19 cellular contexts compared by ENCODE assay signal in the genomic region with DNA sequence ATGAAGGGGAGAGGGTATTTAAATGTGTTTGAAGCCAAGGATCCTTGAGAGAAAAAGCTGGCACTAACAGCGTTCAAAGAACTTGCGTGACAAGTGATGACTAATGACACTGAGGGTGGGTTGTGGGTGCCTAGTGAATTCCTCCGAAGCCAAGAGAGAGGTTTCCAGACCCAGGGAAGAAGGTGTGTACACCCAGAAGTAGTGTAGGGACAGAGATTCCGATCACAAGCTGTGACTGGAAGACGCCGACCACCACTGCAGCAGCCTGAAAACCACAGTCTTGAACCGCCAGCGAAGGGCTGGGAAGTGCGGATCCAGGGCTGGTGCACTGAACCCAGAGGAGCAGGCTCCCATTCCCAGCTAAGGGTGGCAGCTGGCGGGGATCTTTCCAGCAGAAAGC.
"Had no signal": no experiment of that assay in that cellular context is flagged by ENCODE, and none has a peak within 500 bp of the region (broad histone marks: within the 10 kb centered on the region; RNA-seq: fewer than 3 reads in every experiment).

No MANE protein-coding gene starts in this region.

- H3K4me3 ChIP-seq: mucosa of descending colon, thyroid gland had no signal

- H3K36me3 ChIP-seq: brain microvascular endothelial cell, thyroid gland had no signal

- H3K4me1 Mint-ChIP-seq: activated CD4-positive, alpha-beta T cell treated with anti-CD3 and anti-CD28 coated beads, Interleukin-2, amount 10 ng/mL, durations not matched to agents 7 days and 5 days had no signal

- H3K9ac ChIP-seq: parathyroid adenoma had no signal

- H3K9me3 ChIP-seq: mucosa of descending colon, neutrophil, thyroid gland had no signal

- H3K27me3 ChIP-seq: brain microvascular endothelial cell, foreskin keratinocyte, neutrophil, thyroid gland had no signal

- DNase-seq: activated CD4-positive, alpha-beta T cell treated with anti-CD3 and anti-CD28 coated beads, Interleukin-2, amount 10 ng/mL, durations not matched to agents 7 days and 5 days; activated CD8-positive, alpha-beta memory T cell treated with anti-CD3 and anti-CD28 coated beads for 24 hours; activated naive CD8-positive, alpha-beta T cell treated with anti-CD3 and anti-CD28 coated beads for 36 hours; amygdala; brain microvascular endothelial cell; effector CD8-positive, alpha-beta T cell; foreskin keratinocyte; left colon; mucosa of descending colon; naive thymus-derived CD8-positive, alpha-beta T cell; stimulated activated CD4-positive, alpha-beta T cell treated with anti-CD3 and anti-CD28 coated beads, Interleukin-2, amount 100 ng/mL, for 48 hours; thyroid gland had no signal

- ATAC-seq: foreskin keratinocyte; left colon; mucosa of descending colon; naive thymus-derived CD8-positive, alpha-beta T cell; stimulated activated memory B cell treated with anti-CD40 and anti-IgM and Interleukin-4, amounts not matched to agents 10 μg/mL and 1 μg/mL and 100 μg/mL, for 72 hours had no signal

- H3K27me3 Mint-ChIP-seq: activated CD4-positive, alpha-beta T cell treated with anti-CD3 and anti-CD28 coated beads, Interleukin-2, amount 10 ng/mL, durations not matched to agents 7 days and 5 days; activated naive CD8-positive, alpha-beta T cell treated with anti-CD3 and anti-CD28 coated beads for 36 hours; naive thymus-derived CD8-positive, alpha-beta T cell; stimulated activated memory B cell treated with anti-CD40 and anti-IgM and Interleukin-4, amounts not matched to agents 10 μg/mL and 1 μg/mL and 100 μg/mL, for 72 hours had no signal

- H2AFZ ChIP-seq: parathyroid adenoma had no signal

- H3K27ac ChIP-seq: brain microvascular endothelial cell, foreskin keratinocyte, neutrophil, parathyroid adenoma, thyroid gland had no signal

- H3K4me1 ChIP-seq: foreskin keratinocyte, parathyroid adenoma had no signal

- H3K4me3 Mint-ChIP-seq: activated CD4-positive, alpha-beta T cell treated with anti-CD3 and anti-CD28 coated beads, Interleukin-2, amount 10 ng/mL, durations not matched to agents 7 days and 5 days; activated naive CD8-positive, alpha-beta T cell treated with anti-CD3 and anti-CD28 coated beads for 36 hours; activated T-helper 1 cell treated with anti-CD3 and anti-CD28 coated beads, Interleukin-12 subunit alpha, Interleukin-12 subunit beta, Interleukin-2, Interleukin-4 antibody, amounts not matched to agents 30 ng/mL and 10 ng/mL and 1 ng/mL, durations not matched to agents 14 hours and 24 hours and 36 hours; naive thymus-derived CD8-positive, alpha-beta T cell; stimulated activated memory B cell treated with anti-CD40 and anti-IgM and Interleukin-4, amounts not matched to agents 10 μg/mL and 1 μg/mL and 100 μg/mL, for 72 hours; T-helper 2 cell treated with Interferon-gamma antibody and Interleukin-4, amounts not matched to agents 5 μg/mL and 100 μg/mL, for 36 hours had no signal

- FAIRE-seq: endothelial cell of umbilical vein, urothelium cell line had no signal

- H3K27ac Mint-ChIP-seq: activated naive CD8-positive, alpha-beta T cell treated with anti-CD3 and anti-CD28 coated beads for 36 hours; activated T-helper 1 cell treated with anti-CD3 and anti-CD28 coated beads, Interleukin-12 subunit alpha, Interleukin-12 subunit beta, Interleukin-2, Interleukin-4 antibody, amounts not matched to agents 30 ng/mL and 10 ng/mL and 1 ng/mL, durations not matched to agents 14 hours and 24 hours and 36 hours; naive thymus-derived CD8-positive, alpha-beta T cell; stimulated activated memory B cell treated with anti-CD40 and anti-IgM and Interleukin-4, amounts not matched to agents 10 μg/mL and 1 μg/mL and 100 μg/mL, for 72 hours; T-helper 2 cell treated with Interferon-gamma antibody and Interleukin-4, amounts not matched to agents 5 μg/mL and 100 μg/mL, for 36 hours had no signal

- H3K9me3 Mint-ChIP-seq: activated CD4-positive, alpha-beta T cell treated with anti-CD3 and anti-CD28 coated beads, Interleukin-2, amount 10 ng/mL, durations not matched to agents 7 days and 5 days; activated naive CD8-positive, alpha-beta T cell treated with anti-CD3 and anti-CD28 coated beads for 36 hours; activated T-helper 1 cell treated with anti-CD3 and anti-CD28 coated beads, Interleukin-12 subunit alpha, Interleukin-12 subunit beta, Interleukin-2, Interleukin-4 antibody, amounts not matched to agents 30 ng/mL and 10 ng/mL and 1 ng/mL, durations not matched to agents 14 hours and 24 hours and 36 hours; naive thymus-derived CD8-positive, alpha-beta T cell; stimulated activated memory B cell treated with anti-CD40 and anti-IgM and Interleukin-4, amounts not matched to agents 10 μg/mL and 1 μg/mL and 100 μg/mL, for 72 hours; T-helper 2 cell treated with Interferon-gamma antibody and Interleukin-4, amounts not matched to agents 5 μg/mL and 100 μg/mL, for 36 hours had no signal
